In the genomic region with DNA sequence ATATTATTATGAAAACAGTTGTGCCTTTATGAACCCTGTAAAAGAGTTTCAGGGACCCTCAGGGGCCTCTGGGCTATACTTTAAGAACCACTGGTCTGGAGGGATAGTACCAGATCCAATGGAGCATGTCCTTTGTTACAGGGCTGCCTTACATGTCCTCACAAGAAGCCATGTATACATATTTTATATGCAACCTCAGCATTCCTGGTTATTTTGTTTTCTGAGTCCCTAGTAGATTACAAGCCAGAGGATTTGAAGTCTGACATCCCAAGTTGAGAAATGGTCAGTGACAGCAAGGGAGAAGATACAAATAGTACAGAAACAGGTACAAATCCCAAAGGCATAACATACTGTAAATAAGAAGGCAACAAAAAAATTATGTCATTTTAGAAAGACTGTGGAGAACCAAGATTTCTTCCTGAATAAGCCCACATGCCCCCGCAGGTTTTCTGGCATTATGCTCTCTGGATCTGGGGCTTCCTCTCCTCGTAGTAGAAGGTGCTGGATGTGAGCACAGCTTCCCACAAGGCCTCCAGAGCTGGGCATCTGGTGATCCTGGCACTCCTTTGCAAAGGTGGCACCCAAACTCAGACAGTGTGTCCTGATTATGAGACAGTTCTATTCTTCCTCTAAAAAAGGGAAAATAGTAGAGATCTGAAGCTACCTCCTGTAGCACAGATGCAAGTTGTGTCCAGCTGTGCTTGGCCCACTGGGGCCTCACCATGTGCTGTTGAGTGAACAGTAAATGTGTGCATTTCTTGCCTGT, we compare ENCODE assay signal across 15 cellular contexts.
"Had no signal": no experiment of that assay in that cellular context is flagged by ENCODE, and none has a peak within 500 bp of the region (broad histone marks: within the 10 kb centered on the region; RNA-seq: fewer than 3 reads in every experiment).

No MANE protein-coding gene starts in this region.

- ATAC-seq: activated naive CD8-positive, alpha-beta T cell treated with anti-CD3 and anti-CD28 coated beads, Interleukin-2, amount 50 U/mL, for 24 hours; activated T-cell treated with anti-CD3 and anti-CD28 coated beads, Interleukin-2, amount 50 U/mL, for 4 hours had no signal

- DNase-seq: activated CD4-positive, alpha-beta T cell treated with anti-CD3 and anti-CD28 coated beads, Interleukin-2, amount 50 U/mL, for 1 hour; activated CD8-positive, alpha-beta memory T cell treated with anti-CD3 and anti-CD28 coated beads, Interleukin-2, amount 50 U/mL, for 4 hours; activated naive CD4-positive, alpha-beta T cell treated with anti-CD3 and anti-CD28 coated beads, Interleukin-2, amount 10 ng/mL, durations not matched to agents 7 days and 5 days; activated naive CD8-positive, alpha-beta T cell treated with anti-CD3 and anti-CD28 coated beads, Interleukin-2, amount 50 U/mL, for 24 hours; activated T-cell treated with anti-CD3 and anti-CD28 coated beads, Interleukin-2, amount 50 U/mL, for 4 hours; cerebellar nuclear complex; effector memory CD4-positive, alpha-beta T cell; esophagus squamous epithelium; immature natural killer cell; T1000 had no signal

- H3K36me3 Mint-ChIP-seq: activated naive CD4-positive, alpha-beta T cell treated with anti-CD3 and anti-CD28 coated beads, Interleukin-2, amount 10 ng/mL, durations not matched to agents 7 days and 5 days; immature natural killer cell had no signal

- H3K4me3 Mint-ChIP-seq: activated naive CD4-positive, alpha-beta T cell treated with anti-CD3 and anti-CD28 coated beads, Interleukin-2, amount 10 ng/mL, durations not matched to agents 7 days and 5 days; activated naive CD8-positive, alpha-beta T cell treated with anti-CD3 and anti-CD28 coated beads, Interleukin-2, amount 50 U/mL, for 24 hours; activated T-cell treated with anti-CD3 and anti-CD28 coated beads, Interleukin-2, amount 50 U/mL, for 4 hours; dendritic cell treated with granulocyte-macrophage colony-stimulating factor and Interleukin-4, amounts not matched to agents 40 ng/mL and 50 ng/mL, for 4 days; immature natural killer cell; stimulated activated naive CD8-positive, alpha-beta T cell treated with anti-CD3 and anti-CD28 coated beads, Interleukin-15, Interleukin-2, amounts not matched to agents 100 ng/mL and 50 ng/mL, for 24 hours had no signal

- H3K4me1 Mint-ChIP-seq: activated naive CD4-positive, alpha-beta T cell treated with anti-CD3 and anti-CD28 coated beads, Interleukin-2, amount 10 ng/mL, durations not matched to agents 7 days and 5 days; activated naive CD8-positive, alpha-beta T cell treated with anti-CD3 and anti-CD28 coated beads, Interleukin-2, amount 50 U/mL, for 24 hours; immature natural killer cell had no signal

- FAIRE-seq: astrocyte had no signal

- H3K27me3 Mint-ChIP-seq: dendritic cell treated with granulocyte-macrophage colony-stimulating factor and Interleukin-4, amounts not matched to agents 40 ng/mL and 50 ng/mL, for 4 days had no signal

- H3K4me3 ChIP-seq: esophagus squamous epithelium, lung had no signal

- H3K9me3 ChIP-seq: esophagus squamous epithelium had no signal

- H3K36me3 ChIP-seq: esophagus squamous epithelium had no signal

- H3K27ac Mint-ChIP-seq: activated naive CD4-positive, alpha-beta T cell treated with anti-CD3 and anti-CD28 coated beads, Interleukin-2, amount 10 ng/mL, durations not matched to agents 7 days and 5 days; activated naive CD8-positive, alpha-beta T cell treated with anti-CD3 and anti-CD28 coated beads, Interleukin-2, amount 50 U/mL, for 24 hours; dendritic cell treated with granulocyte-macrophage colony-stimulating factor and Interleukin-4, amounts not matched to agents 40 ng/mL and 50 ng/mL, for 4 days; immature natural killer cell; progenitor cell of endocrine pancreas; stimulated activated naive CD8-positive, alpha-beta T cell treated with anti-CD3 and anti-CD28 coated beads, Interleukin-15, Interleukin-2, amounts not matched to agents 100 ng/mL and 50 ng/mL, for 24 hours had no signal

- H3K9me3 Mint-ChIP-seq: activated naive CD4-positive, alpha-beta T cell treated with anti-CD3 and anti-CD28 coated beads, Interleukin-2, amount 10 ng/mL, durations not matched to agents 7 days and 5 days; activated naive CD8-positive, alpha-beta T cell treated with anti-CD3 and anti-CD28 coated beads, Interleukin-2, amount 50 U/mL, for 24 hours; activated T-cell treated with anti-CD3 and anti-CD28 coated beads, Interleukin-2, amount 50 U/mL, for 4 hours; dendritic cell treated with granulocyte-macrophage colony-stimulating factor and Interleukin-4, amounts not matched to agents 40 ng/mL and 50 ng/mL, for 4 days; stimulated activated naive CD8-positive, alpha-beta T cell treated with anti-CD3 and anti-CD28 coated beads, Interleukin-15, Interleukin-2, amounts not matched to agents 100 ng/mL and 50 ng/mL, for 24 hours had no signal

- H3K27me3 ChIP-seq: esophagus squamous epithelium had no signal
